ENCODE assay signal across 26 cellular contexts in the genomic region with DNA sequence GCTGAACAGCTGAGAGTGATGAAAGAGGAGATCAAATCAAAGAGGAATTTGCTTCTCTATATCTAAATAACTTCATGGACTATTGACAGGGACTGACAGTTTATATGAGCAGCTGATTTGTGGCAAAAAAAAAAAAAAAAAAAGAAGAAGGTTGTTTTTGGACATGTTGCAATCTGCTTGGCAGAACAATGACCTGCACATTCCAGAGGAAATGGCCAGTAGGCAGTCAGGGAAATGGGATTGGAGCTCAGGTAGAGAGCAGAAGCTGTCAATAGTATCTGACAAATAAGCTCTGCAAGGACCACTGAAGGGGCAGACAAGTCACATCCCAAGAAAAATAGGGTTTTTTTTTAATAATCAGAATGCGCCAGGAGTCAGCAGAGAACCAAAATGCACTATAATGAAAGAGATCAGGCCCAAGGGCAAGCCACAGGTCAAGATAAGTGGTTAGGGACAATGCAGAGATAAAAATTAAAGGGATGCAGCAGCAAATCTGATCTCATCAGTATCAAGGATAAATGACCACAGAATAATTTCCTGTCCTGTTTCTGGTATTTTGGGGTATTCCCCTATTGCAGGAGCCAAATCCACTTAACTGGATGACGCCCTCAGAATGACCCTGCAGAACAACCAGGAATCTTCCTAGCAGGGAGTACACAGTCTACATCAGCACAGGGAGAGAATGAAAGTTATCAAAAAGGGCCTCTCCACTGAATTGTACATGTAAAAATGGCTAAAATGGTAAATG. TPM values are rescaled to one million over a fixed set of nuclear protein-coding genes. Genes with fewer than 3 reads are reported as not detected.
DNase-seq lines count a peak whose midpoint lies in the region; ATAC-seq, FAIRE-seq and TF ChIP-seq lines count a peak whose summit lies in the region.
"Had no signal": no experiment of that assay in that cellular context is flagged by ENCODE, and none has a peak within 500 bp of the region (broad histone marks: within the 10 kb centered on the region; RNA-seq: fewer than 3 reads in every experiment).

No MANE protein-coding gene starts in this region.

- DNase-seq in activated T-cell treated with anti-CD3 and anti-CD28 coated beads, Interleukin-2, amount 50 U/mL, for 72 hours = no peak
- DNase-seq in activated T-cell treated with anti-CD3 and anti-CD28 coated beads, Interleukin-2, amount 50 U/mL, for 24 hours = no peak
- DNase-seq in endodermal cell = peak; percentile 59
- DNase-seq in left lobe of liver (ENCODE audit: low spot score) = no peak
- no peak for DNase-seq in type B pancreatic cell (ENCODE audit: extremely low spot score, unreplicated experiment)
- no peak for DNase-seq in GM12891 (ENCODE audit: insufficient read length, low spot score)
- DNase-seq in coronary artery (ENCODE audit: low spot score) = no peak
- no peak for DNase-seq in tibial artery
- DNase-seq: activated CD4-positive, alpha-beta T cell treated with anti-CD3 and anti-CD28 coated beads, Interleukin-2, amount 50 U/mL, for 4 hours; activated T-cell treated with anti-CD3 and anti-CD28 coated beads for 4 hours; BE2C; body of pancreas; head of caudate nucleus; mesenchymal stem cell; NCI-H1694; NCI-H2227 treated with DMSO at 0.1 percent for 48 hours; NK-92 treated with Interleukin-12 subunit alpha and Interleukin-12 subunit beta, amount 100 ng/mL, for 24 hours; psoas muscle; stimulated activated naive B cell treated with anti-CD40 and anti-IgM and Interleukin-4, amounts not matched to agents 10 μg/mL and 1 μg/mL and 100 μg/mL, for 72 hours; T-cell had no signal

- H3K9me3 ChIP-seq in endodermal cell (ENCODE audit: control insufficient read depth, low read length) (no peaks in the 10 kb centered on the region), tibial artery (no peaks in the 10 kb centered on the region)
- H3K9me3 ChIP-seq: BE2C, body of pancreas, esophagus muscularis mucosa, psoas muscle, tibial nerve had no signal

- ATAC-seq in activated T-cell treated with anti-CD3 and anti-CD28 coated beads, Interleukin-2, amount 50 U/mL, for 72 hours (replicated peaks in 1 of 2) = no peak
- peak; percentile 86 for ATAC-seq in left lobe of liver
- ATAC-seq: body of pancreas; natural killer cell treated with Interleukin-12 subunit alpha and Interleukin-12 subunit beta and Interleukin-15 and Interleukin-18, amount 100 ng/mL, for 72 hours; psoas muscle; T-cell had no signal

- 88% methylated on average over 1 to 2 of the region's 2 CpGs for WGBS in endodermal cell (ENCODE audit: insufficient coverage in 1 of 2, insufficient read length in 1 of 2), 2 experiments

- H3K4me1 Mint-ChIP-seq in activated T-cell treated with anti-CD3 and anti-CD28 coated beads, Interleukin-2, amount 50 U/mL, for 72 hours (ENCODE audit: low read depth) = peaks cover 54% of the 10 kb centered on the region
- peaks cover 40% of the 10 kb centered on the region for H3K4me1 Mint-ChIP-seq in activated T-cell treated with anti-CD3 and anti-CD28 coated beads, Interleukin-2, amount 50 U/mL, for 24 hours (ENCODE audit: low read depth)
- H3K4me1 Mint-ChIP-seq in endodermal cell = peaks cover 8% of the 10 kb centered on the region
- H3K4me1 Mint-ChIP-seq in type B pancreatic cell (ENCODE audit: unreplicated experiment) = no peaks in the 10 kb centered on the region

- H3K27me3 Mint-ChIP-seq in activated T-cell treated with anti-CD3 and anti-CD28 coated beads, Interleukin-2, amount 50 U/mL, for 72 hours (ENCODE audit: low read depth) = peaks cover 23% of the 10 kb centered on the region
- H3K27me3 Mint-ChIP-seq in activated T-cell treated with anti-CD3 and anti-CD28 coated beads, Interleukin-2, amount 50 U/mL, for 24 hours = no peaks in the 10 kb centered on the region
- H3K27me3 Mint-ChIP-seq in endodermal cell (ENCODE audit: insufficient read depth) (peaks cover 8% of the 10 kb centered on the region), type B pancreatic cell (peaks cover 7% of the 10 kb centered on the region)
- H3K27me3 Mint-ChIP-seq: activated naive CD4-positive, alpha-beta T cell treated with anti-CD3 and anti-CD28 coated beads, Interleukin-2, amount 50 U/mL, for 24 hours had no signal

- no peak overlapping the region for H3K4me3 ChIP-seq in endodermal cell (ENCODE audit: low read length)
- H3K4me3 ChIP-seq in coronary artery = no peak overlapping the region
- no peak overlapping the region for H3K4me3 ChIP-seq in tibial artery
- H3K4me3 ChIP-seq: body of pancreas, esophagus muscularis mucosa, psoas muscle, tibial nerve had no signal

- no peak overlapping the region for H3K9ac ChIP-seq in endodermal cell (ENCODE audit: extremely low read depth, low read length, poor library complexity, severe bottlenecking)

- H3K27ac ChIP-seq in endodermal cell (ENCODE audit: low read depth, low read length) (no peak overlapping the region), coronary artery (no peak overlapping the region), tibial artery (no peak overlapping the region)
- H3K27ac ChIP-seq: 22Rv1, esophagus muscularis mucosa, psoas muscle, tibial nerve had no signal

- no peak for FAIRE-seq in GM12891 (lab: Jason Lieb, UNC)

- H3K4me3 Mint-ChIP-seq in activated T-cell treated with anti-CD3 and anti-CD28 coated beads, Interleukin-2, amount 50 U/mL, for 72 hours = peak overlapping the region; percentile 7 to 39
- H3K4me3 Mint-ChIP-seq in activated T-cell treated with anti-CD3 and anti-CD28 coated beads, Interleukin-2, amount 50 U/mL, for 24 hours = no peak overlapping the region
- H3K4me3 Mint-ChIP-seq in endodermal cell = no peak overlapping the region
- H3K4me3 Mint-ChIP-seq in type B pancreatic cell = peak overlapping the region; percentile 25
- H3K4me3 Mint-ChIP-seq: activated naive CD4-positive, alpha-beta T cell treated with anti-CD3 and anti-CD28 coated beads, Interleukin-2, amount 50 U/mL, for 24 hours; dendritic cell treated with granulocyte-macrophage colony-stimulating factor and Interleukin-4, amounts not matched to agents 40 ng/mL and 50 ng/mL, for 4 days; natural killer cell treated with Interleukin-12 subunit alpha and Interleukin-12 subunit beta and Interleukin-15 and Interleukin-18, amount 100 ng/mL, for 72 hours; stimulated activated naive B cell treated with anti-CD40 and anti-IgM and Interleukin-4, amounts not matched to agents 10 μg/mL and 1 μg/mL and 100 μg/mL, for 72 hours; T-cell had no signal

- peaks cover 2 to 3% of the 10 kb centered on the region in 2 donors for H3K36me3 Mint-ChIP-seq in activated T-cell treated with anti-CD3 and anti-CD28 coated beads, Interleukin-2, amount 50 U/mL, for 72 hours (ENCODE audit: insufficient read depth in 2 of 2)
- H3K36me3 Mint-ChIP-seq in activated T-cell treated with anti-CD3 and anti-CD28 coated beads, Interleukin-2, amount 50 U/mL, for 24 hours (ENCODE audit: low read depth) = no peaks in the 10 kb centered on the region
- H3K36me3 Mint-ChIP-seq in endodermal cell (ENCODE audit: low read depth) (no peaks in the 10 kb centered on the region), type B pancreatic cell (peaks cover 11% of the 10 kb centered on the region)
- H3K36me3 Mint-ChIP-seq: activated naive CD4-positive, alpha-beta T cell treated with anti-CD3 and anti-CD28 coated beads, Interleukin-2, amount 50 U/mL, for 24 hours; natural killer cell treated with Interleukin-12 subunit alpha and Interleukin-12 subunit beta and Interleukin-15 and Interleukin-18, amount 100 ng/mL, for 72 hours; T-cell had no signal

- peaks cover 2 to 4% of the 10 kb centered on the region in 2 donors for H3K9me3 Mint-ChIP-seq in activated T-cell treated with anti-CD3 and anti-CD28 coated beads, Interleukin-2, amount 50 U/mL, for 72 hours
- no peaks in the 10 kb centered on the region for H3K9me3 Mint-ChIP-seq in activated T-cell treated with anti-CD3 and anti-CD28 coated beads, Interleukin-2, amount 50 U/mL, for 24 hours
- H3K9me3 Mint-ChIP-seq in endodermal cell (no peaks in the 10 kb centered on the region), type B pancreatic cell (peaks cover 5% of the 10 kb centered on the region)
- H3K9me3 Mint-ChIP-seq: activated naive CD4-positive, alpha-beta T cell treated with anti-CD3 and anti-CD28 coated beads, Interleukin-2, amount 50 U/mL, for 24 hours; dendritic cell treated with granulocyte-macrophage colony-stimulating factor and Interleukin-4, amounts not matched to agents 40 ng/mL and 50 ng/mL, for 4 days; natural killer cell treated with Interleukin-12 subunit alpha and Interleukin-12 subunit beta and Interleukin-15 and Interleukin-18, amount 100 ng/mL, for 72 hours; T-cell had no signal

- no peak for TF ChIP-seq CTCF in endodermal cell (conservative IDR thresholded peaks at IDR 0.05)
- no peak for TF ChIP-seq CTCF in type B pancreatic cell (conservative IDR thresholded peaks at IDR 0.05)
- TF ChIP-seq CTCF in coronary artery (IDR thresholded peaks at IDR 0.05) = no peak
- TF ChIP-seq CTCF in tibial artery (IDR thresholded peaks at IDR 0.05) = no peak

- peaks cover 13% of the 10 kb centered on the region for H3K27me3 ChIP-seq in endodermal cell (ENCODE audit: control insufficient read depth, insufficient read depth, low read length, poor library complexity, severe bottlenecking)
- H3K27me3 ChIP-seq in tibial artery = no peaks in the 10 kb centered on the region
- H3K27me3 ChIP-seq: BE2C, body of pancreas, esophagus muscularis mucosa, tibial nerve had no signal

- intact Hi-C loops in tibial artery (cut with DNase I; ENCODE audit: low total_unique reads) = no loop called here

- no peak overlapping the region for H3K27ac Mint-ChIP-seq in activated T-cell treated with anti-CD3 and anti-CD28 coated beads, Interleukin-2, amount 50 U/mL, for 72 hours
- H3K27ac Mint-ChIP-seq in activated T-cell treated with anti-CD3 and anti-CD28 coated beads, Interleukin-2, amount 50 U/mL, for 24 hours = no peak overlapping the region
- no peak overlapping the region for H3K27ac Mint-ChIP-seq in endodermal cell
- H3K27ac Mint-ChIP-seq in type B pancreatic cell = peak overlapping the region; percentile 95
- H3K27ac Mint-ChIP-seq: activated naive CD4-positive, alpha-beta T cell treated with anti-CD3 and anti-CD28 coated beads, Interleukin-2, amount 50 U/mL, for 24 hours; dendritic cell treated with granulocyte-macrophage colony-stimulating factor and Interleukin-4, amounts not matched to agents 40 ng/mL and 50 ng/mL, for 4 days; natural killer cell treated with Interleukin-12 subunit alpha and Interleukin-12 subunit beta and Interleukin-15 and Interleukin-18, amount 100 ng/mL, for 72 hours; T-cell had no signal

- no peak for TF ChIP-seq POLR2A in GM12891 (IDR thresholded peaks at IDR 0.05; ENCODE audit: low read depth, low read length)

- H3K4me1 ChIP-seq in endodermal cell (ENCODE audit: control insufficient read depth, insufficient read depth, low read length) (no peaks in the 10 kb centered on the region), tibial artery (no peaks in the 10 kb centered on the region)
- H3K4me1 ChIP-seq: BE2C, psoas muscle had no signal

- H3K36me3 ChIP-seq in endodermal cell (ENCODE audit: control insufficient read depth, insufficient read depth, low read length) (no peaks in the 10 kb centered on the region), tibial artery (no peaks in the 10 kb centered on the region)
- H3K36me3 ChIP-seq: BE2C, esophagus muscularis mucosa, tibial nerve had no signal

RNA-seq across cellular contexts. Expression of a gene that starts 22.6 kb away (rescaled TPM):
- 100 to 1,000 TPM; 105 to 129 TPM for total RNA-seq in activated T-cell treated with anti-CD3 and anti-CD28 coated beads, Interleukin-2, amount 50 U/mL, for 72 hours
- total RNA-seq in endodermal cell = 10 to 100 TPM; 28.1 to 42.5 TPM
- polyA plus RNA-seq in endodermal cell (2013, experiment 1 of 2) = 20.0 TPM
- 17.4 TPM for polyA plus RNA-seq in endodermal cell (2013, experiment 2 of 2)
- 46.2 TPM for total RNA-seq in left lobe of liver
- total RNA-seq in type B pancreatic cell (ENCODE audit: low replicate concordance) = 52.1 and 240 TPM in 2 replicates
- polyA plus RNA-seq in GM12891 (2012; ENCODE audit: low read depth, missing spikeins) = 22.6 TPM

RNA-seq across cellular contexts. Expression of a gene that starts 26.4 kb away (rescaled TPM):
- 10 to 100 TPM; 27.7 to 32.7 TPM for total RNA-seq in activated T-cell treated with anti-CD3 and anti-CD28 coated beads, Interleukin-2, amount 50 U/mL, for 72 hours
- total RNA-seq in endodermal cell (10 to 100 TPM; 27.2 to 46.9 TPM), left lobe of liver (23.3 TPM), type B pancreatic cell (ENCODE audit: low replicate concordance) (11.9 and 21.4 TPM in 2 replicates)
- 17.4 TPM for polyA plus RNA-seq in endodermal cell (2013, experiment 1 of 2)
- 17.3 TPM for polyA plus RNA-seq in endodermal cell (2013, experiment 2 of 2)
- 9.9 TPM for polyA plus RNA-seq in GM12891 (2012; ENCODE audit: low read depth, missing spikeins)

Comparison
In these comparisons a context has a peak if more than half of its experiments do, and no peak if none do; other contexts are left out.
1. H3K4me3 Mint-ChIP-seq: peak in activated T-cell treated with anti-CD3 and anti-CD28 coated beads, Interleukin-2, amount 50 U/mL, for 72 hours (2 of 2) and type B pancreatic cell (single experiment); none in activated T-cell treated with anti-CD3 and anti-CD28 coated beads, Interleukin-2, amount 50 U/mL, for 24 hours (single experiment) and endodermal cell (single experiment).